ENCODE assay signal across 19 cellular contexts in genomic region chr5:149386166-149386565, GRCh38. TPM values are rescaled to one million over a fixed set of nuclear protein-coding genes. Genes with fewer than 3 reads are reported as not detected.
A peak's percentile ranks its signal among the peaks of the same experiment; 100 is the strongest.
DNase-seq lines count a peak whose midpoint lies in the region; ATAC-seq and TF ChIP-seq lines count a peak whose summit lies in the region.
"Had no signal": no experiment of that assay in that cellular context is flagged by ENCODE, and none has a peak within 500 bp of the region (broad histone marks: within the 10 kb centered on the region; RNA-seq: fewer than 3 reads in every experiment).

No MANE protein-coding gene starts in this region.

- H3K9me3 Mint-ChIP-seq in mesothelial cell of epicardium, result no peaks in the 10 kb centered on the region
- no peaks in the 10 kb centered on the region for H3K9me3 Mint-ChIP-seq in activated T-helper 2 cell treated with anti-CD3 and anti-CD28 coated beads, Interferon-gamma antibody, Interleukin-2, Interleukin-4, amounts not matched to agents 10 μg/mL and 5 μg/mL and 100 μg/mL, durations not matched to agents 14 hours and 24 hours and 36 hours
- H3K9me3 Mint-ChIP-seq: immature natural killer cell; stimulated activated naive CD8-positive, alpha-beta T cell treated with anti-CD3 and anti-CD28 coated beads, Interleukin-15, Interleukin-2, amounts not matched to agents 100 ng/mL and 50 ng/mL, for 24 hours; T-helper 1 cell treated with Interleukin-12 subunit alpha and Interleukin-12 subunit beta and Interleukin-4 antibody, amounts not matched to agents 30 μg/mL and 1 μg/mL, for 36 hours had no signal

- peaks cover 11% of the 10 kb centered on the region; the same call in 1 of the 2 replicates for H3K9me3 ChIP-seq in HUES6 (ENCODE audit: control insufficient read depth, insufficient read depth, low read depth, low read length)
- no peaks in the 10 kb centered on the region for H3K9me3 ChIP-seq in esophagus muscularis mucosa
- no peaks in the 10 kb centered on the region for H3K9me3 ChIP-seq in subcutaneous abdominal adipose tissue (ENCODE audit: control insufficient read depth in 5 of 5, low read length in 5 of 5)
- H3K9me3 ChIP-seq: HAP-1 had no signal

- H3K36me3 Mint-ChIP-seq in mesothelial cell of epicardium, result no peaks in the 10 kb centered on the region
- no peaks in the 10 kb centered on the region for H3K36me3 Mint-ChIP-seq in activated T-helper 2 cell treated with anti-CD3 and anti-CD28 coated beads, Interferon-gamma antibody, Interleukin-2, Interleukin-4, amounts not matched to agents 10 μg/mL and 5 μg/mL and 100 μg/mL, durations not matched to agents 14 hours and 24 hours and 36 hours (ENCODE audit: low read depth)
- H3K36me3 Mint-ChIP-seq: immature natural killer cell had no signal

- no peak for TF ChIP-seq POLR2A in esophagus muscularis mucosa (IDR thresholded peaks at IDR 0.05; ENCODE audit: low read depth)

- peak overlapping the region; percentile 12; the same call in 1 of the 2 replicates for H3K27ac ChIP-seq in HUES6 (ENCODE audit: low read depth, low read length)
- H3K27ac ChIP-seq in esophagus muscularis mucosa (replicated peaks in 1 of 4), result peak overlapping the region; percentile 92 to 97 (median 96)
- peak overlapping the region; percentile 84 for H3K27ac ChIP-seq in subcutaneous abdominal adipose tissue (ENCODE audit: low read depth, low read length)

- peaks cover 33% of the 10 kb centered on the region for H3K4me1 Mint-ChIP-seq in mesothelial cell of epicardium
- no peaks in the 10 kb centered on the region for H3K4me1 Mint-ChIP-seq in activated T-helper 2 cell treated with anti-CD3 and anti-CD28 coated beads, Interferon-gamma antibody, Interleukin-2, Interleukin-4, amounts not matched to agents 10 μg/mL and 5 μg/mL and 100 μg/mL, durations not matched to agents 14 hours and 24 hours and 36 hours (ENCODE audit: low read depth)
- H3K4me1 Mint-ChIP-seq: activated CD4-positive, alpha-beta T cell treated with anti-CD3 and anti-CD28 coated beads for 36 hours; immature natural killer cell had no signal

- peak overlapping the region; percentile 85 for H3K27ac Mint-ChIP-seq in mesothelial cell of epicardium
- H3K27ac Mint-ChIP-seq in activated T-helper 2 cell treated with anti-CD3 and anti-CD28 coated beads, Interferon-gamma antibody, Interleukin-2, Interleukin-4, amounts not matched to agents 10 μg/mL and 5 μg/mL and 100 μg/mL, durations not matched to agents 14 hours and 24 hours and 36 hours, result no peak overlapping the region
- H3K27ac Mint-ChIP-seq: activated CD4-positive, alpha-beta T cell treated with anti-CD3 and anti-CD28 coated beads for 36 hours; immature natural killer cell; stimulated activated naive CD8-positive, alpha-beta T cell treated with anti-CD3 and anti-CD28 coated beads, Interleukin-15, Interleukin-2, amounts not matched to agents 100 ng/mL and 50 ng/mL, for 24 hours; T-helper 1 cell treated with Interleukin-12 subunit alpha and Interleukin-12 subunit beta and Interleukin-4 antibody, amounts not matched to agents 30 μg/mL and 1 μg/mL, for 36 hours had no signal

- no peaks in the 10 kb centered on the region for H3K27me3 Mint-ChIP-seq in mesothelial cell of epicardium (ENCODE audit: low read depth)
- peaks cover 9% of the 10 kb centered on the region for H3K27me3 Mint-ChIP-seq in activated T-helper 2 cell treated with anti-CD3 and anti-CD28 coated beads, Interferon-gamma antibody, Interleukin-2, Interleukin-4, amounts not matched to agents 10 μg/mL and 5 μg/mL and 100 μg/mL, durations not matched to agents 14 hours and 24 hours and 36 hours (ENCODE audit: low read depth)
- H3K27me3 Mint-ChIP-seq: activated CD4-positive, alpha-beta T cell treated with anti-CD3 and anti-CD28 coated beads for 36 hours; stimulated activated naive CD8-positive, alpha-beta T cell treated with anti-CD3 and anti-CD28 coated beads, Interleukin-15, Interleukin-2, amounts not matched to agents 100 ng/mL and 50 ng/mL, for 24 hours had no signal

- no peaks in the 10 kb centered on the region for H3K27me3 ChIP-seq in HUES6 (ENCODE audit: control insufficient read depth, insufficient read depth, low read length)
- no peaks in the 10 kb centered on the region for H3K27me3 ChIP-seq in esophagus muscularis mucosa
- H3K27me3 ChIP-seq in subcutaneous abdominal adipose tissue (ENCODE audit: control insufficient read depth in 5 of 5, insufficient read depth in 4 of 5, low read length in 5 of 5), result peaks cover 0 to 4% (median 0%) of the 10 kb centered on the region in 5 donors

- no peaks in the 10 kb centered on the region for H3K36me3 ChIP-seq in HUES6 (ENCODE audit: control insufficient read depth, insufficient read depth, low read length)
- no peaks in the 10 kb centered on the region for H3K36me3 ChIP-seq in esophagus muscularis mucosa
- no peaks in the 10 kb centered on the region for H3K36me3 ChIP-seq in subcutaneous abdominal adipose tissue (ENCODE audit: control insufficient read depth in 5 of 5, insufficient read depth in 5 of 5, low read length in 5 of 5)
- H3K36me3 ChIP-seq: HAP-1 had no signal

- peak; percentile 23 for TF ChIP-seq EP300 in esophagus muscularis mucosa (IDR thresholded peaks at IDR 0.05)

- intact Hi-C loops in esophagus muscularis mucosa (cut with DNase I), result loop anchor here (2.0 kb wide), 1 partner anchor 19 kb away; no protein-coding TSS in a partner anchor
- intact Hi-C loops in activated T-helper 2 cell treated with anti-CD3 and anti-CD28 coated beads, Interferon-gamma antibody, Interleukin-2, Interleukin-4, amounts not matched to agents 10 μg/mL and 5 μg/mL and 100 μg/mL, durations not matched to agents 14 hours and 24 hours and 36 hours (cut with micrococcal nuclease), result no loop called here

- no peak overlapping the region for H3K9ac ChIP-seq in HUES6 (ENCODE audit: low read length)
- peak overlapping the region in 2 of 5 donors; percentile 45 to 64 for H3K9ac ChIP-seq in subcutaneous abdominal adipose tissue (ENCODE audit: low read length in 5 of 5)

- no peak for TF ChIP-seq CTCF in esophagus muscularis mucosa (IDR thresholded peaks at IDR 0.05)
- no peak for TF ChIP-seq CTCF in mesothelial cell of epicardium (IDR thresholded peaks at IDR 0.05; ENCODE audit: unreplicated experiment)

- 45% methylated on average over 5 of the region's 5 CpGs for WGBS in esophagus muscularis mucosa

- H3K4me3 Mint-ChIP-seq in mesothelial cell of epicardium, result no peak overlapping the region
- no peak overlapping the region for H3K4me3 Mint-ChIP-seq in activated T-helper 2 cell treated with anti-CD3 and anti-CD28 coated beads, Interferon-gamma antibody, Interleukin-2, Interleukin-4, amounts not matched to agents 10 μg/mL and 5 μg/mL and 100 μg/mL, durations not matched to agents 14 hours and 24 hours and 36 hours (ENCODE audit: low read depth)
- H3K4me3 Mint-ChIP-seq: activated CD4-positive, alpha-beta T cell treated with anti-CD3 and anti-CD28 coated beads for 36 hours; immature natural killer cell; stimulated activated naive CD8-positive, alpha-beta T cell treated with anti-CD3 and anti-CD28 coated beads, Interleukin-15, Interleukin-2, amounts not matched to agents 100 ng/mL and 50 ng/mL, for 24 hours; T-helper 1 cell treated with Interleukin-12 subunit alpha and Interleukin-12 subunit beta and Interleukin-4 antibody, amounts not matched to agents 30 μg/mL and 1 μg/mL, for 36 hours had no signal

- H3K4me3 ChIP-seq in HUES6 (ENCODE audit: low read depth, low read length) (no peak overlapping the region), esophagus muscularis mucosa (peak overlapping the region; percentile 16 to 55 (median 25)), subcutaneous abdominal adipose tissue (ENCODE audit: low read depth in 1 of 5, low read length in 5 of 5) (no peak overlapping the region)
- H3K4me3 ChIP-seq: HAP-1 had no signal

- ATAC-seq in GM21576 (IDR thresholded peaks at IDR 0.05; ENCODE audit: unreplicated experiment), result no peak
- ATAC-seq: activated CD4-positive, alpha-beta T cell treated with anti-CD3 and anti-CD28 coated beads for 36 hours had no signal

- H3K4me1 ChIP-seq in HUES6 (ENCODE audit: control insufficient read depth, insufficient read depth, low read length) (peaks cover 10% of the 10 kb centered on the region; the same call in 1 of the 2 replicates), esophagus muscularis mucosa (peaks cover 82 to 100% (median 94%) of the 10 kb centered on the region in 4 donors), subcutaneous abdominal adipose tissue (ENCODE audit: control insufficient read depth in 5 of 5, insufficient read depth in 5 of 5, low read length in 5 of 5) (peaks cover 7 to 68% (median 52%) of the 10 kb centered on the region in 5 donors)
- H3K4me1 ChIP-seq: HAP-1 had no signal

- DNase-seq in esophagus muscularis mucosa (ENCODE audit: extremely low spot score) (no peak), mesothelial cell of epicardium (ENCODE audit: low spot score in 2 of 2, unreplicated experiment in 2 of 2) (no peak), HuH-7.5 (ENCODE audit: low spot score) (no peak), iPS-NIHi7 (ENCODE audit: extremely low spot score) (no peak)
- no peak for DNase-seq in activated T-helper 2 cell treated with anti-CD3 and anti-CD28 coated beads, Interferon-gamma antibody, Interleukin-2, Interleukin-4, amounts not matched to agents 10 μg/mL and 5 μg/mL and 100 μg/mL, durations not matched to agents 14 hours and 24 hours and 36 hours (ENCODE audit: low spot score)
- DNase-seq: activated CD4-positive, alpha-beta T cell treated with anti-CD3 and anti-CD28 coated beads for 36 hours; activated T-cell treated with anti-CD3 and anti-CD28 coated beads, Interleukin-2, amount 50 U/mL, for 1 hour; dermis blood vessel endothelial cell; DMS153; foreskin fibroblast; immature natural killer cell; KG1; NCI-H526 had no signal

RNA-seq across cellular contexts. Expression of gene IL17B, which starts 7.1 kb away (rescaled TPM):
- total RNA-seq in esophagus muscularis mucosa (10 to 100 TPM in 2 of 4 donors, 1 to 10 TPM in 2; 2.5 to 20.3 (median 8.0) TPM), mesothelial cell of epicardium (0.34 TPM in 1 of 3 replicates, not detected in the others)
- total RNA-seq in activated T-helper 2 cell treated with anti-CD3 and anti-CD28 coated beads, Interferon-gamma antibody, Interleukin-2, Interleukin-4, amounts not matched to agents 10 μg/mL and 5 μg/mL and 100 μg/mL, durations not matched to agents 14 hours and 24 hours and 36 hours, result not detected in 2 replicates
- total RNA-seq: activated CD4-positive, alpha-beta T cell treated with anti-CD3 and anti-CD28 coated beads for 36 hours; dermis blood vessel endothelial cell had no signal

RNA-seq across cellular contexts. Expression of gene PCYOX1L, which starts 28.3 kb away (rescaled TPM):
- total RNA-seq in esophagus muscularis mucosa (1 to 10 TPM; 4.0 to 5.8 (median 4.7) TPM), mesothelial cell of epicardium (23.2 to 23.6 TPM (median 23.5 TPM) in 3 replicates)
- total RNA-seq in activated T-helper 2 cell treated with anti-CD3 and anti-CD28 coated beads, Interferon-gamma antibody, Interleukin-2, Interleukin-4, amounts not matched to agents 10 μg/mL and 5 μg/mL and 100 μg/mL, durations not matched to agents 14 hours and 24 hours and 36 hours, result 16.6 and 17.8 TPM in 2 replicates

RNA-seq across cellular contexts. Expression of gene GRPEL2, which starts 40.9 kb away (rescaled TPM):
- total RNA-seq in esophagus muscularis mucosa (10 to 100 TPM in 1 of 4 donors, 1 to 10 TPM in 3; 7.8 to 14.9 (median 8.7) TPM), mesothelial cell of epicardium (13.9 to 15.4 TPM (median 14.9 TPM) in 3 replicates)
- 22.5 TPM in 2 replicates for total RNA-seq in activated T-helper 2 cell treated with anti-CD3 and anti-CD28 coated beads, Interferon-gamma antibody, Interleukin-2, Interleukin-4, amounts not matched to agents 10 μg/mL and 5 μg/mL and 100 μg/mL, durations not matched to agents 14 hours and 24 hours and 36 hours

Comparison
In these comparisons a context has a peak if more than half of its experiments do, and no peak if none do; other contexts are left out.
1. H3K27ac ChIP-seq: peak in every context shown above with its lines; median percentile 96 in esophagus muscularis mucosa; 84 in subcutaneous abdominal adipose tissue; 12 in HUES6.
2. H3K4me3 ChIP-seq: peak in esophagus muscularis mucosa (4 of 4); none in HUES6 (single experiment) and subcutaneous abdominal adipose tissue (0 of 5).